20 cellular contexts compared by ENCODE assay signal in the genomic region with DNA sequence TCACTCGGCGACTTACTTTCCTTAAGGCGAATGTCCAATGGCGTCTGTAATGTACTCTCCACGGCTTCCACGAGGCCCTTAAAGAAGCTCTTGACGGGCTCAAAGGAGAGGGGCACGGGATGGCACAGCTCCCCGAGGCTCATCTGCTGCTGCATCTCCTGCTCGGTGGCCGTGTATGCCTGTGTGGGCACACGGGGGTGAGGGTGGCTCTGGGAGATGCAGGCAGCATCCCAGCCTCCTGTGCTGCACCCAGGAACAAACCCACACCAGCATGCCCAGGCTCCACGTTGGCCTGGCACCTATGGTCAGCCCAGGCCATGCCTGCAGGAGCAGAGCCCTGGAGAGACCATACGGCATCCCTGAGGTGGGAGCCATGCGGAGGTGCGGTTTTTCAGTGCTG.
"Had no signal": no experiment of that assay in that cellular context is flagged by ENCODE, and none has a peak within 500 bp of the region (broad histone marks: within the 10 kb centered on the region; RNA-seq: fewer than 3 reads in every experiment).

No MANE protein-coding gene starts in this region.

- H3K4me3 Mint-ChIP-seq: activated naive CD4-positive, alpha-beta T cell treated with anti-CD3 and anti-CD28 coated beads for 36 hours; nephron; stimulated activated naive B cell treated with anti-CD40 and anti-IgM and Interleukin-4, amounts not matched to agents 10 μg/mL and 1 μg/mL and 100 μg/mL, for 72 hours had no signal

- FAIRE-seq: endometrium, islet of Langerhans, urothelium cell line had no signal

- H3K4me1 ChIP-seq: ascending aorta had no signal

- H3K27me3 Mint-ChIP-seq: stimulated activated naive B cell treated with anti-CD40 and anti-IgM and Interleukin-4, amounts not matched to agents 10 μg/mL and 1 μg/mL and 100 μg/mL, for 72 hours had no signal

- ATAC-seq: left cardiac atrium; SK-N-SH treated with all-trans-retinoic acid at 6 μM for 48 hours; stimulated activated naive B cell treated with anti-CD40 and anti-IgM and Interleukin-4, amounts not matched to agents 10 μg/mL and 1 μg/mL and 100 μg/mL, for 72 hours had no signal

- H3K4me3 ChIP-seq: ascending aorta, coronary artery, spleen, thyroid gland had no signal

- DNase-seq: activated naive CD4-positive, alpha-beta T cell treated with anti-CD3 and anti-CD28 coated beads for 36 hours; erythroblast; foreskin melanocyte; glutamatergic neuron; hippocampal formation; left cardiac atrium; mesendoderm; nucleus accumbens; retina; spleen; stimulated activated CD4-positive, alpha-beta T cell treated with anti-CD3 and anti-CD28 coated beads, Interleukin-4, amount 100 ng/mL, for 4 hours; stimulated activated naive B cell treated with anti-CD40 and anti-IgM and Interleukin-4, amounts not matched to agents 10 μg/mL and 1 μg/mL and 100 μg/mL, for 72 hours; thyroid gland had no signal

- H3K27me3 ChIP-seq: ascending aorta, spleen, thyroid gland had no signal

- H3K27ac ChIP-seq: ascending aorta, coronary artery, thyroid gland had no signal

- H3K27ac Mint-ChIP-seq: activated naive CD4-positive, alpha-beta T cell treated with anti-CD3 and anti-CD28 coated beads for 36 hours; nephron; stimulated activated naive B cell treated with anti-CD40 and anti-IgM and Interleukin-4, amounts not matched to agents 10 μg/mL and 1 μg/mL and 100 μg/mL, for 72 hours had no signal

- H3K36me3 ChIP-seq: ascending aorta, thyroid gland had no signal

- H3K9me3 ChIP-seq: ascending aorta, spleen, thyroid gland had no signal

- H3K9me3 Mint-ChIP-seq: activated naive CD4-positive, alpha-beta T cell treated with anti-CD3 and anti-CD28 coated beads for 36 hours; nephron; stimulated activated naive B cell treated with anti-CD40 and anti-IgM and Interleukin-4, amounts not matched to agents 10 μg/mL and 1 μg/mL and 100 μg/mL, for 72 hours had no signal
